In genomic region chr5:321726-322251, GRCh38 we compare ENCODE assay signal across 8 cellular contexts. TPM values are rescaled to one million over a fixed set of nuclear protein-coding genes. Genes with fewer than 3 reads are reported as not detected.
DNase-seq lines count a peak whose midpoint lies in the region; ATAC-seq, FAIRE-seq and TF ChIP-seq lines count a peak whose summit lies in the region.

No MANE protein-coding gene starts in this region.

- H3K9ac ChIP-seq in GM12878 (ENCODE audit: control insufficient read depth, insufficient read depth, low read length) = peak overlapping the region; percentile 85
- no peak overlapping the region for H3K9ac ChIP-seq in Karpas-422 (ENCODE audit: low read length)

- ATAC-seq in HG02763 (IDR thresholded peaks at IDR 0.05; ENCODE audit: unreplicated experiment) = peak; percentile 1
- ATAC-seq in GM12878 = peak; percentile 5
- ATAC-seq in T-helper 17 cell = no peak

- peaks cover 70% of the 10 kb centered on the region for H3K79me2 ChIP-seq in GM12878 (ENCODE audit: control insufficient read depth, insufficient read depth, low read length)
- H3K79me2 ChIP-seq in Karpas-422 (ENCODE audit: low read length) = no peaks in the 10 kb centered on the region

- H3K36me3 ChIP-seq in GM12878 (ENCODE audit: control insufficient read depth in 2 of 2, insufficient read depth in 2 of 2, low read length in 1 of 2) = peaks cover 0 to 2% of the 10 kb centered on the region in 2 experiments; a peak in 1 of 4 replicates
- no peaks in the 10 kb centered on the region for H3K36me3 ChIP-seq in ovary
- no peaks in the 10 kb centered on the region for H3K36me3 ChIP-seq in Karpas-422 (ENCODE audit: insufficient read depth, low read length)

- H3K9me2 ChIP-seq in Karpas-422 (replicated peaks; ENCODE audit: insufficient read depth, low read length) = no peaks in the 10 kb centered on the region

- no peaks in the 10 kb centered on the region for H3K36me3 Mint-ChIP-seq in T-helper 17 cell (ENCODE audit: low read depth)

- H3K4me2 ChIP-seq in GM12878 (ENCODE audit: control insufficient read depth, insufficient read depth) (peak overlapping the region; percentile 64), Karpas-422 (ENCODE audit: low read depth, low read length, poor library complexity, severe bottlenecking) (no peak overlapping the region)

- WGBS in GM12878 (ENCODE audit: insufficient coverage, insufficient replicate concordance, low lambda C conversion rate, missing lambda C conversion rate) = 3% methylated on average over 55 of the region's 67 CpGs
- WGBS in ovary, 3 donors = 0 to 1% (median 0%) methylated on average over 32 to 67 of the region's 67 CpGs

- peak overlapping the region; percentile 96 for H3K4me3 ChIP-seq in GM12878
- H3K4me3 ChIP-seq in ovary = peak overlapping the region; percentile 17
- no peak overlapping the region for H3K4me3 ChIP-seq in Karpas-422 (ENCODE audit: low read length)

- POLR2A ChIA-PET in GM12878 (lab: Charles Lee) = interaction anchor here (0.7 to 1.6 kb wide), 3 partner anchors 15 to 100 kb away, joined by 3 to 5 read pairs (median 4); no protein-coding TSS in a partner anchor

- H2AFZ ChIP-seq in GM12878 (ENCODE audit: control insufficient read depth, low read depth, low read length) (peak overlapping the region; percentile 71), Karpas-422 (ENCODE audit: low read length) (no peak overlapping the region)

- no peak overlapping the region for H3K27ac Mint-ChIP-seq in T-helper 17 cell

- intact Hi-C loops in GM12878 (cut with micrococcal nuclease; ENCODE audit: unreplicated experiment) (loop anchor here (2.0 kb wide), 2 partner anchors 51 to 71 kb away; no protein-coding TSS in a partner anchor), ovary (cut with DNase I) (no loop called here)

- H4K20me1 ChIP-seq in GM12878 (ENCODE audit: control insufficient read depth, insufficient read depth) (no peaks in the 10 kb centered on the region), Karpas-422 (ENCODE audit: insufficient read depth, low read depth, low read length) (no peaks in the 10 kb centered on the region)

- peaks cover 22% of the 10 kb centered on the region for H3K4me1 ChIP-seq in GM12878 (ENCODE audit: control insufficient read depth, insufficient read depth, low read length)
- no peaks in the 10 kb centered on the region for H3K4me1 ChIP-seq in ovary (ENCODE audit: insufficient read depth)
- peaks cover 7% of the 10 kb centered on the region for H3K4me1 ChIP-seq in Karpas-422 (ENCODE audit: low read length)

- in situ Hi-C loops in GM18951 (cut with MboI; ENCODE audit: low sequenced_read_pairs, unreplicated experiment) (no loop called here), GM12878 (cut with MboI) (no loop called here)

- H3K27ac ChIP-seq in GM12878 (ENCODE audit: control insufficient read depth, insufficient read depth) (peak overlapping the region; percentile 81), ovary (no peak overlapping the region), Karpas-422 (ENCODE audit: low read length) (no peak overlapping the region)

- H3K27me3 ChIP-seq in GM12878 (replicated peaks in 1 of 2; ENCODE audit: control insufficient read depth in 2 of 2, insufficient read depth in 2 of 2, low read length in 1 of 2) = no peaks in the 10 kb centered on the region
- H3K27me3 ChIP-seq in ovary = no peaks in the 10 kb centered on the region
- no peaks in the 10 kb centered on the region for H3K27me3 ChIP-seq in Karpas-422 (ENCODE audit: low read length)

- DNase-seq in GM12878 (ENCODE audit: low read depth, low spot score) (no peak), ovary (peak in 1 of 5 donors; percentile 9), Karpas-422 (no peak), H54 (ENCODE audit: insufficient read length, low spot score) (no peak), T-helper 17 cell (no peak), MV-4-11 (lab: John Stamatoyannopoulos, UW) (no peak)

- TF ChIP-seq EP300 in GM12878 (IDR thresholded peaks at IDR 0.05; ENCODE audit: borderline replicate concordance in 1 of 2, control insufficient read depth in 1 of 2, low read depth in 2 of 2, low read length in 2 of 2) (no peak), ovary (IDR thresholded peaks at IDR 0.05) (no peak)

- TF ChIP-seq CTCF in GM12878 (IDR thresholded peaks at IDR 0.05 in 2 of 3, conservative IDR thresholded peaks at IDR 0.05 in 1 of 3; ENCODE audit: control insufficient read depth in 2 of 3, extremely low read depth in 1 of 3, insufficient read depth in 1 of 3, low read depth in 3 of 3, low read length in 3 of 3) (no peak), ovary (IDR thresholded peaks at IDR 0.05) (no peak)

- peaks cover 28% of the 10 kb centered on the region for H3K27me3 Mint-ChIP-seq in T-helper 17 cell

- SMC1A ChIA-PET in GM12878 (lab: Charles Lee; ENCODE audit: uncharacterized antibody, unreplicated experiment) = interaction anchor here (0.7 to 3.7 kb wide), 3 partner anchors 19 to 104 kb away, joined by 4 to 19 read pairs (median 4); no protein-coding TSS in a partner anchor

- no peak overlapping the region for H3K4me3 Mint-ChIP-seq in T-helper 17 cell

- peaks cover 7% of the 10 kb centered on the region for H3K4me1 Mint-ChIP-seq in T-helper 17 cell

- FAIRE-seq in GM12878 (lab: Jason Lieb, UNC) (no peak), H54 (lab: Jason Lieb, UNC) (no peak)

- no peak for TF ChIP-seq RAD21 in GM12878 (IDR thresholded peaks at IDR 0.05; ENCODE audit: insufficient read depth, low read depth, low read length)

- H3K9me3 ChIP-seq in GM12878 (replicated peaks; ENCODE audit: control insufficient read depth, insufficient read depth, low read length) (peaks cover 2% of the 10 kb centered on the region; the same call in 1 of the 3 replicates), ovary (no peaks in the 10 kb centered on the region), Karpas-422 (ENCODE audit: low read length) (no peaks in the 10 kb centered on the region), T-helper 17 cell (ENCODE audit: control insufficient read depth, low read length, poor library complexity, severe bottlenecking) (no peaks in the 10 kb centered on the region)

- CTCF ChIA-PET in GM12878 (lab: Yijun Ruan, JAX) = interaction anchor here (1.1 to 6.6 kb wide), 9 partner anchors 13 to 124 kb away, joined by 3 to 126 read pairs (median 4); no protein-coding TSS in a partner anchor

- RAD21 ChIA-PET in GM12878 (lab: Charles Lee; ENCODE audit: unreplicated experiment) = interaction anchor here (1.1 to 2.5 kb wide), 8 partner anchors 22 to 133 kb away, joined by 3 to 17 read pairs (median 5); no protein-coding TSS in a partner anchor

- TSS peak; percentile 77 for BruUV-seq in GM12878 (replicated peaks; lab: Mats Ljungman, UMichigan)

- TF ChIP-seq POLR2A in GM18951 (IDR thresholded peaks at IDR 0.05; ENCODE audit: extremely low read depth, insufficient read depth, insufficient read length) (peak; percentile 54), GM12878 (IDR thresholded peaks at IDR 0.05; ENCODE audit: low read depth, low read length) (peak; percentile 16; the same call in 1 of the 2 replicates), ovary (IDR thresholded peaks at IDR 0.05) (no peak), H54 (IDR thresholded peaks at IDR 0.05; ENCODE audit: low read depth, low read length) (no peak)

RNA-seq across cellular contexts. Expression of gene AHRR, which starts 0.3 kb away (rescaled TPM):
- total RNA-seq in GM12878 (2013; cell fraction: nucleolus; rRNA removed) = 101 and 129 TPM in 2 replicates
- total RNA-seq in GM12878 (2014; rRNA removed) (19.6 and 22.1 TPM in 2 replicates), GM12878 (2014; rRNA removed; fragmentation: Illumina TruSeq; extraction: Trizol) (9.4 and 11.7 TPM in 2 replicates), GM12878 (2021) (27.8 and 35.2 TPM in 2 replicates), ovary (10 to 100 TPM in 1 of 7 donors, 1 to 10 TPM in 5, under 1 TPM in 1; 0.72 to 14.9 (median 2.0) TPM), T-helper 17 cell (1 to 10 TPM in 1 of 2 donors, under 1 TPM in 1; 0.80 to 4.4 TPM)
- 8.4 TPM for polyA plus RNA-seq in GM12878 (2011; ENCODE audit: low read depth)
- polyA plus RNA-seq in GM12878 (2011; rRNA removed) (13.5 and 17.3 TPM in 2 replicates), GM12878 (2014; fragmentation: Illumina TruSeq; extraction: Trizol) (5.7 and 10.8 TPM in 2 replicates), GM12878 (2014; fragmentation: Nextera tagmentation; extraction: Ambion mirVana) (1 to 10 TPM in 1 of 2 experiments, under 1 TPM in 1; 0.90 to 1.1 TPM), GM12878 (2014; rRNA removed) (29.8 and 30.6 TPM in 2 replicates), GM12878 (2016; fragmentation: Nextera tagmentation; extraction: Ambion mirVana) (10 to 100 TPM; 21.1 to 21.3 TPM), ovary (1 to 10 TPM in 1 of 2 donors, under 1 TPM in 1; 0.77 to 2.1 TPM)
- 26.3 and 28.6 TPM in 2 replicates for polyA plus RNA-seq in GM12878 (2011; cell fraction: cytosol; rRNA removed)
- polyA plus RNA-seq in GM12878 (2011; cell fraction: nucleus; rRNA removed) = 92.9 and 105 TPM in 2 replicates
- polyA plus RNA-seq in GM12878 (2012) = 23.5 and 31.3 TPM in 2 replicates
- polyA minus RNA-seq in GM12878 (2011; rRNA and poly(A)+ RNA removed) = 8.8 and 21.8 TPM in 2 replicates
- polyA minus RNA-seq in GM12878 (2011; cell fraction: cytosol; rRNA and poly(A)+ RNA removed) = 6.5 and 7.8 TPM in 2 replicates
- 24.8 and 31.4 TPM in 2 replicates for polyA minus RNA-seq in GM12878 (2011; cell fraction: nucleus; rRNA and poly(A)+ RNA removed)
- total RNA-seq in Karpas-422 (2014; rRNA removed; shearing (Covaris generic); ENCODE audit: low replicate concordance) = 2.5 and 2.6 TPM in 2 replicates

RNA-seq across cellular contexts. Expression of gene PDCD6, which starts 50.3 kb away (rescaled TPM):
- 142 and 166 TPM in 2 replicates for total RNA-seq in GM12878 (2013; cell fraction: nucleolus; rRNA removed)
- total RNA-seq in GM12878 (2014; rRNA removed) (144 and 148 TPM in 2 replicates), GM12878 (2014; rRNA removed; fragmentation: Illumina TruSeq; extraction: Trizol) (105 and 111 TPM in 2 replicates), GM12878 (2021) (91.5 and 92.5 TPM in 2 replicates), ovary (10 to 100 TPM; 67.4 to 85.0 (median 73.9) TPM), T-helper 17 cell (10 to 100 TPM; 50.3 to 52.2 TPM)
- 77.7 TPM for polyA plus RNA-seq in GM12878 (2011; ENCODE audit: low read depth)
- polyA plus RNA-seq in GM12878 (2011; rRNA removed) (253 and 286 TPM in 2 replicates), GM12878 (2014; fragmentation: Illumina TruSeq; extraction: Trizol) (97.2 and 108 TPM in 2 replicates), GM12878 (2014; fragmentation: Nextera tagmentation; extraction: Ambion mirVana) (10 to 100 TPM; 28.6 to 58.4 TPM), GM12878 (2014; rRNA removed) (135 and 154 TPM in 2 replicates), GM12878 (2016; fragmentation: Nextera tagmentation; extraction: Ambion mirVana) (100 to 1,000 TPM; 228 TPM), ovary (100 to 1,000 TPM in 1 of 2 donors, 10 to 100 TPM in 1; 84.5 to 103 TPM)
- 255 and 280 TPM in 2 replicates for polyA plus RNA-seq in GM12878 (2011; cell fraction: cytosol; rRNA removed)
- 244 and 248 TPM in 2 replicates for polyA plus RNA-seq in GM12878 (2011; cell fraction: nucleus; rRNA removed)
- 106 and 107 TPM in 2 replicates for polyA plus RNA-seq in GM12878 (2012)
- polyA minus RNA-seq in GM12878 (2011; rRNA and poly(A)+ RNA removed) = 147 and 226 TPM in 2 replicates
- 50.9 and 61.4 TPM in 2 replicates for polyA minus RNA-seq in GM12878 (2011; cell fraction: cytosol; rRNA and poly(A)+ RNA removed)
- polyA minus RNA-seq in GM12878 (2011; cell fraction: nucleus; rRNA and poly(A)+ RNA removed) = 39.8 and 66.9 TPM in 2 replicates
- 103 and 133 TPM in 2 replicates for total RNA-seq in Karpas-422 (2014; rRNA removed; shearing (Covaris generic); ENCODE audit: low replicate concordance)

Comparison
In these comparisons a context has a peak if more than half of its experiments do, and no peak if none do; other contexts are left out.
1. POLR2A ChIP-seq: peak in GM18951 (single experiment) and GM12878 (single experiment); none in ovary (single experiment) and H54 (single experiment).